In the genomic region with DNA sequence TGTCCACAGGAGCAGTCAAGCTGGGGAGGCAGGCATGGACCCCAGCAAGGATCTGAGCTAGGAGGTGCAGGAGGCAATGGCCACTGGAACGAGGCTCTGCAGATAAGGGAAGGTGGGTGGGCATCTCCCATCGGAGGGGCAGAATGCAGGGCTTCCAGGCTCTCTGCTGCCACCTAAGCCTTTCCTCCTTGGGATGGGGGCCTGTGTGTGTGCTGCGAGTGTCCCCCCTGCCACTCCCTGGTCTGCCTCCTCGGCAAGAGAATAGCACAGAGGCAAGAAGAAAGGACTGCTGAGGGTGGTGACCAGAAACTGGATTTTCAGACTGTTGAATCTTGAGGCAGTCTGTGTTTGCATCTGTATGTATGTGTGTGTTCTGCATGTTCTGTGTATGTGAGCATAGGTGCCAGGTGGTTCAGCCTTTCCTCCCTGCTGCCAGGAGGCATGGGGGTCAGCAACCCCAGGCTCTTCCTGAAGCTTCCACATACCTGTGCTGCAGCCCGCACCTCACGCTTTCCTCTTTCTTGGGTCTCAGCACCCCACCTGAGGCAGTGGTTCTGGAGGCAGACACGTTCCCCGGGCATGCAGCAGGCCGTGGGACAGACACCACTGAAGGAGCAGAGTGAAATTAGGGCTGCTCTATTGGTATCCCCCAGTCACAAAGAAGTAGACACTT, we compare ENCODE assay signal across 1 cellular context.
TF ChIP-seq lines count a peak whose summit lies in the region.

No MANE protein-coding gene starts in this region.

TF ChIP-seq in A549, 52 proteins besides CTCF, POLR2A, EP300 and RAD21:
- no peak for TF ChIP-seq FOSL2 (IDR thresholded peaks at IDR 0.05)
- no peak for TF ChIP-seq FOSL2 (CRISPR knock-in tag; IDR thresholded peaks at IDR 0.05)
- 0 out of 2 replicates have a peak, but pooled peaks have one; percentile 59 for TF ChIP-seq POLR2AphosphoS2 (conservative IDR thresholded peaks at IDR 0.05; ENCODE audit: low read length)
